ENCODE assay signal across 30 cellular contexts in the genomic region with DNA sequence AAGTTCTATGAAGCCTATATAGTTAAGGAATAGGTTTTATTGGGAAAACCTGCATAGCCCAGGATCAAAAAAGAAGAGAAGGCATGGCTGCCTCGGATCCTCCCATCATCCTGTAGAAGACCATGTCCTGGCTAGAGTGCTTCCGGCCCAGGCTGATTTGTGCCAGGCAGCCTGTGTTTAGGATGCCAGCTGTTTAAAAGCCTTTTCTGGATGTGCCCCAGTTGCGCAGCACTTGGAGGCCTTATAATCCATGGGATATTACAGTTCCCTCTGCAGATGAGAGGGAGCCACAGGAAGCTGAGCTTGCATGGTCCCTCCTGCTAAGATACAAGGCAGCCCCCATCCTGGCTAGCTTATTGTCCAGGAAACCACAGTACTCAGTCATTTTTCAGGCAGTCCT.
"Had no signal": no experiment of that assay in that cellular context is flagged by ENCODE, and none has a peak within 500 bp of the region (broad histone marks: within the 10 kb centered on the region; RNA-seq: fewer than 3 reads in every experiment).

No MANE protein-coding gene starts in this region.

- H3K27me3 ChIP-seq: brain microvascular endothelial cell, dorsolateral prefrontal cortex, esophagus squamous epithelium, gastroesophageal sphincter, heart right ventricle had no signal

- H3K9me3 ChIP-seq: esophagus squamous epithelium, gastroesophageal sphincter, heart right ventricle had no signal

- H3K9me3 Mint-ChIP-seq: activated CD4-positive, alpha-beta memory T cell treated with anti-CD3 and anti-CD28 coated beads for 36 hours; activated naive CD4-positive, alpha-beta T cell treated with anti-CD3 and anti-CD28 coated beads, Interleukin-2, amount 10 ng/mL, durations not matched to agents 7 days and 5 days; activated T-cell treated with anti-CD3 and anti-CD28 coated beads, Interleukin-2, amount 50 U/mL, for 24 hours; endodermal cell; T-helper 2 cell treated with Interferon-gamma antibody and Interleukin-4, amounts not matched to agents 5 μg/mL and 100 μg/mL, for 36 hours had no signal

- H3K27ac Mint-ChIP-seq: activated CD4-positive, alpha-beta memory T cell treated with anti-CD3 and anti-CD28 coated beads for 36 hours; activated naive CD4-positive, alpha-beta T cell treated with anti-CD3 and anti-CD28 coated beads, Interleukin-2, amount 10 ng/mL, durations not matched to agents 7 days and 5 days; activated naive CD8-positive, alpha-beta T cell; activated T-cell treated with anti-CD3 and anti-CD28 coated beads, Interleukin-2, amount 50 U/mL, for 24 hours; activated T-cell treated with anti-CD3 and anti-CD28 coated beads, Interleukin-2, amount 50 U/mL, for 72 hours; dendritic cell treated with granulocyte-macrophage colony-stimulating factor and Interleukin-4, amounts not matched to agents 40 ng/mL and 50 ng/mL, for 4 days; T-helper 17 cell; T-helper 2 cell treated with Interferon-gamma antibody and Interleukin-4, amounts not matched to agents 5 μg/mL and 100 μg/mL, for 36 hours had no signal

- H3K36me3 Mint-ChIP-seq: activated CD4-positive, alpha-beta memory T cell treated with anti-CD3 and anti-CD28 coated beads for 36 hours; activated naive CD4-positive, alpha-beta T cell treated with anti-CD3 and anti-CD28 coated beads, Interleukin-2, amount 10 ng/mL, durations not matched to agents 7 days and 5 days; activated naive CD8-positive, alpha-beta T cell had no signal

- ATAC-seq: activated T-cell treated with anti-CD3 and anti-CD28 coated beads, Interleukin-2, amount 50 U/mL, for 72 hours; gastroesophageal sphincter; T-helper 17 cell had no signal

- H3K36me3 ChIP-seq: brain microvascular endothelial cell, esophagus squamous epithelium, gastroesophageal sphincter, heart right ventricle had no signal

- H3K27ac ChIP-seq: brain microvascular endothelial cell, coronary artery, epithelial cell of prostate, esophagus squamous epithelium, gastroesophageal sphincter had no signal

- H3K27me3 Mint-ChIP-seq: activated CD4-positive, alpha-beta memory T cell treated with anti-CD3 and anti-CD28 coated beads for 36 hours; activated naive CD4-positive, alpha-beta T cell treated with anti-CD3 and anti-CD28 coated beads, Interleukin-2, amount 10 ng/mL, durations not matched to agents 7 days and 5 days; activated naive CD8-positive, alpha-beta T cell; activated T-cell treated with anti-CD3 and anti-CD28 coated beads, Interleukin-2, amount 50 U/mL, for 24 hours; central memory CD8-positive, alpha-beta T cell; dendritic cell treated with granulocyte-macrophage colony-stimulating factor and Interleukin-4, amounts not matched to agents 40 ng/mL and 50 ng/mL, for 4 days; T-helper 17 cell had no signal

- H3K4me3 Mint-ChIP-seq: activated CD4-positive, alpha-beta memory T cell treated with anti-CD3 and anti-CD28 coated beads for 36 hours; activated naive CD4-positive, alpha-beta T cell treated with anti-CD3 and anti-CD28 coated beads, Interleukin-2, amount 10 ng/mL, durations not matched to agents 7 days and 5 days; activated naive CD8-positive, alpha-beta T cell; activated T-cell treated with anti-CD3 and anti-CD28 coated beads, Interleukin-2, amount 50 U/mL, for 24 hours; activated T-cell treated with anti-CD3 and anti-CD28 coated beads, Interleukin-2, amount 50 U/mL, for 72 hours; central memory CD8-positive, alpha-beta T cell; dendritic cell treated with granulocyte-macrophage colony-stimulating factor and Interleukin-4, amounts not matched to agents 40 ng/mL and 50 ng/mL, for 4 days; endodermal cell; T-helper 17 cell; T-helper 2 cell treated with Interferon-gamma antibody and Interleukin-4, amounts not matched to agents 5 μg/mL and 100 μg/mL, for 36 hours had no signal

- DNase-seq: activated CD4-positive, alpha-beta memory T cell treated with anti-CD3 and anti-CD28 coated beads for 36 hours; activated CD4-positive, alpha-beta T cell treated with anti-CD3 and anti-CD28 coated beads for 1 hour; activated CD4-positive, alpha-beta T cell treated with anti-CD3 and anti-CD28 coated beads for 4 hours; activated CD4-positive, alpha-beta T cell treated with anti-CD3 and anti-CD28 coated beads, Interleukin-2, amount 50 U/mL, for 1 hour; activated CD8-positive, alpha-beta memory T cell treated with anti-CD3 and anti-CD28 coated beads, Interleukin-2, amount 50 U/mL, for 48 hours; activated gamma-delta T cell; activated naive CD4-positive, alpha-beta T cell; activated naive CD4-positive, alpha-beta T cell treated with anti-CD3 and anti-CD28 coated beads, Interleukin-2, amount 10 ng/mL, durations not matched to agents 7 days and 5 days; activated T-cell treated with anti-CD3 and anti-CD28 coated beads for 4 hours; activated T-cell treated with anti-CD3 and anti-CD28 coated beads, Interleukin-2, amount 50 U/mL, for 24 hours; activated T-cell treated with anti-CD3 and anti-CD28 coated beads, Interleukin-2, amount 50 U/mL, for 72 hours; amniotic stem cell; brain microvascular endothelial cell; effector memory CD4-positive, alpha-beta T cell; endodermal cell; esophagus squamous epithelium; foreskin melanocyte; heart right ventricle; SW 1271; T-helper 1 cell; T-helper 17 cell; T1000 had no signal

- H3K4me3 ChIP-seq: coronary artery, dorsolateral prefrontal cortex, esophagus squamous epithelium, gastroesophageal sphincter, heart right ventricle had no signal

- H3K4me1 ChIP-seq: esophagus squamous epithelium, gastroesophageal sphincter had no signal

- H3K4me1 Mint-ChIP-seq: activated naive CD4-positive, alpha-beta T cell treated with anti-CD3 and anti-CD28 coated beads, Interleukin-2, amount 10 ng/mL, durations not matched to agents 7 days and 5 days; central memory CD8-positive, alpha-beta T cell; T-helper 17 cell had no signal
